In genomic region chr17:75456417-75457046, GRCh38 we compare ENCODE assay signal across 1 cellular context.
TF ChIP-seq lines count a peak whose summit lies in the region.

TSS of gene TMEM94 (plus strand) at chr17:75456635. CDS start at chr17:75471906, 15,271 bp downstream.

TF ChIP-seq in K562, 482 proteins besides CTCF, POLR2A, EP300 and RAD21 (continued from another document and continues in another):
- TF ChIP-seq PKNOX1 (IDR thresholded peaks at IDR 0.05) = peak; percentile 50
- no peak for TF ChIP-seq PREB (CRISPR knock-in tag; IDR thresholded peaks at IDR 0.05)
- peak; percentile 95 for TF ChIP-seq HCFC1 (IDR thresholded peaks at IDR 0.05; ENCODE audit: low read depth, low read length)
- TF ChIP-seq EHMT2 (IDR thresholded peaks at IDR 0.05) = no peak
- peak; percentile 62 for TF ChIP-seq CREM (IDR thresholded peaks at IDR 0.05; ENCODE audit: low read depth)
- TF ChIP-seq SAFB2 (IDR thresholded peaks at IDR 0.05; ENCODE audit: borderline replicate concordance, low read depth, low read length, severe bottlenecking) = no peak
- TF ChIP-seq LEF1 (IDR thresholded peaks at IDR 0.05) = peak; percentile 33; the same call in 1 of the 2 replicates
- no peak for TF ChIP-seq CHD1 (IDR thresholded peaks at IDR 0.05; ENCODE audit: low read length)
- no peak for TF ChIP-seq ZNF668 (CRISPR knock-in tag; IDR thresholded peaks at IDR 0.05)
- no peak for TF ChIP-seq ATF1 (CRISPR knock-in tag; IDR thresholded peaks at IDR 0.05)
- peak; percentile 85 for TF ChIP-seq ATF1 (tag; IDR thresholded peaks at IDR 0.05)
- no peak for TF ChIP-seq HNRNPUL1 (IDR thresholded peaks at IDR 0.05; ENCODE audit: low read length)
- no peak for TF ChIP-seq ZNF639 (CRISPR knock-in tag; conservative IDR thresholded peaks at IDR 0.05 in 1 of 2, IDR thresholded peaks at IDR 0.05 in 1 of 2)
- TF ChIP-seq MLX (CRISPR knock-in tag; conservative IDR thresholded peaks at IDR 0.05) = no peak
- no peak for TF ChIP-seq ADNP (tag; IDR thresholded peaks at IDR 0.05)
- TF ChIP-seq COPS2 (conservative IDR thresholded peaks at IDR 0.05) = no peak
- no peak for TF ChIP-seq ZNF644 (tag; IDR thresholded peaks at IDR 0.05; ENCODE audit: low read depth)
- peak; percentile 85 for TF ChIP-seq TBP (optimal IDR thresholded peaks at IDR 0.05; ENCODE audit: low read depth, low read length)
- TF ChIP-seq POU5F1 (IDR thresholded peaks at IDR 0.05; ENCODE audit: borderline replicate concordance, low read depth, low read length, partially characterized antibody) = peak; percentile 85
- TF ChIP-seq HINFP (tag; conservative IDR thresholded peaks at IDR 0.05; ENCODE audit: low read depth) = no peak
- no peak for TF ChIP-seq ZNF507 (tag; conservative IDR thresholded peaks at IDR 0.05)
- no peak for TF ChIP-seq MYBL2 (IDR thresholded peaks at IDR 0.05; ENCODE audit: low read depth)
- no peak for TF ChIP-seq MYBL2 (CRISPR knock-in tag; IDR thresholded peaks at IDR 0.05; ENCODE audit: borderline replicate concordance)
- TF ChIP-seq CEBPG (CRISPR knock-in tag; IDR thresholded peaks at IDR 0.05) = no peak
- TF ChIP-seq CEBPG (tag; conservative IDR thresholded peaks at IDR 0.05 in 1 of 2, IDR thresholded peaks at IDR 0.05 in 1 of 2) = no peak
- TF ChIP-seq HNRNPL (IDR thresholded peaks at IDR 0.05; ENCODE audit: low read depth, low read length) = no peak
- peak; percentile 48 for TF ChIP-seq CTCFL (IDR thresholded peaks at IDR 0.05; ENCODE audit: borderline replicate concordance, insufficient read depth, low read depth, low read length, poor library complexity, severe bottlenecking)
- TF ChIP-seq ZNF407 (IDR thresholded peaks at IDR 0.05; ENCODE audit: low read depth) = no peak
- TF ChIP-seq ELF4 (CRISPR knock-in tag; IDR thresholded peaks at IDR 0.05) = peak; percentile 99
- TF ChIP-seq ETV1 (tag; conservative IDR thresholded peaks at IDR 0.05; ENCODE audit: low read depth) = peak; percentile 51; the same call in 1 of the 2 replicates
- no peak for TF ChIP-seq LARP7 (IDR thresholded peaks at IDR 0.05)
- peak; percentile 100 for TF ChIP-seq MBD2 (IDR thresholded peaks at IDR 0.05; ENCODE audit: borderline replicate concordance, low read depth)
- no peak for TF ChIP-seq ZNF253 (CRISPR knock-in tag; conservative IDR thresholded peaks at IDR 0.05)
- no peak for TF ChIP-seq CEBPZ (IDR thresholded peaks at IDR 0.05; ENCODE audit: borderline replicate concordance, low read depth, low read length)
- no peak for TF ChIP-seq STAT6 (CRISPR knock-in tag; IDR thresholded peaks at IDR 0.05)
- no peak for TF ChIP-seq RNF2 (IDR thresholded peaks at IDR 0.05)
- TF ChIP-seq NFYB (IDR thresholded peaks at IDR 0.05; ENCODE audit: extremely low read depth, insufficient read length) = peak; percentile 74
- peak in 1 of 2 experiments; percentile 74; a peak in 2 of 4 replicates for TF ChIP-seq SIN3A (IDR thresholded peaks at IDR 0.05; ENCODE audit: borderline replicate concordance in 2 of 2, control insufficient read depth in 1 of 2, low read depth in 2 of 2, low read length in 2 of 2)
- TF ChIP-seq DPF2 (IDR thresholded peaks at IDR 0.05) = no peak
